In genomic region chr3:194141415-194142155, GRCh38 we compare ENCODE assay signal across 1 cellular context.
A peak's percentile ranks its signal among the peaks of the same experiment; 100 is the strongest.
TF ChIP-seq lines count a peak whose summit lies in the region.

No MANE protein-coding gene starts in this region.

TF ChIP-seq in HepG2, 621 proteins besides CTCF, POLR2A, EP300 and RAD21 (continued from another document and continues in another):
- TF ChIP-seq, protein P1, sequence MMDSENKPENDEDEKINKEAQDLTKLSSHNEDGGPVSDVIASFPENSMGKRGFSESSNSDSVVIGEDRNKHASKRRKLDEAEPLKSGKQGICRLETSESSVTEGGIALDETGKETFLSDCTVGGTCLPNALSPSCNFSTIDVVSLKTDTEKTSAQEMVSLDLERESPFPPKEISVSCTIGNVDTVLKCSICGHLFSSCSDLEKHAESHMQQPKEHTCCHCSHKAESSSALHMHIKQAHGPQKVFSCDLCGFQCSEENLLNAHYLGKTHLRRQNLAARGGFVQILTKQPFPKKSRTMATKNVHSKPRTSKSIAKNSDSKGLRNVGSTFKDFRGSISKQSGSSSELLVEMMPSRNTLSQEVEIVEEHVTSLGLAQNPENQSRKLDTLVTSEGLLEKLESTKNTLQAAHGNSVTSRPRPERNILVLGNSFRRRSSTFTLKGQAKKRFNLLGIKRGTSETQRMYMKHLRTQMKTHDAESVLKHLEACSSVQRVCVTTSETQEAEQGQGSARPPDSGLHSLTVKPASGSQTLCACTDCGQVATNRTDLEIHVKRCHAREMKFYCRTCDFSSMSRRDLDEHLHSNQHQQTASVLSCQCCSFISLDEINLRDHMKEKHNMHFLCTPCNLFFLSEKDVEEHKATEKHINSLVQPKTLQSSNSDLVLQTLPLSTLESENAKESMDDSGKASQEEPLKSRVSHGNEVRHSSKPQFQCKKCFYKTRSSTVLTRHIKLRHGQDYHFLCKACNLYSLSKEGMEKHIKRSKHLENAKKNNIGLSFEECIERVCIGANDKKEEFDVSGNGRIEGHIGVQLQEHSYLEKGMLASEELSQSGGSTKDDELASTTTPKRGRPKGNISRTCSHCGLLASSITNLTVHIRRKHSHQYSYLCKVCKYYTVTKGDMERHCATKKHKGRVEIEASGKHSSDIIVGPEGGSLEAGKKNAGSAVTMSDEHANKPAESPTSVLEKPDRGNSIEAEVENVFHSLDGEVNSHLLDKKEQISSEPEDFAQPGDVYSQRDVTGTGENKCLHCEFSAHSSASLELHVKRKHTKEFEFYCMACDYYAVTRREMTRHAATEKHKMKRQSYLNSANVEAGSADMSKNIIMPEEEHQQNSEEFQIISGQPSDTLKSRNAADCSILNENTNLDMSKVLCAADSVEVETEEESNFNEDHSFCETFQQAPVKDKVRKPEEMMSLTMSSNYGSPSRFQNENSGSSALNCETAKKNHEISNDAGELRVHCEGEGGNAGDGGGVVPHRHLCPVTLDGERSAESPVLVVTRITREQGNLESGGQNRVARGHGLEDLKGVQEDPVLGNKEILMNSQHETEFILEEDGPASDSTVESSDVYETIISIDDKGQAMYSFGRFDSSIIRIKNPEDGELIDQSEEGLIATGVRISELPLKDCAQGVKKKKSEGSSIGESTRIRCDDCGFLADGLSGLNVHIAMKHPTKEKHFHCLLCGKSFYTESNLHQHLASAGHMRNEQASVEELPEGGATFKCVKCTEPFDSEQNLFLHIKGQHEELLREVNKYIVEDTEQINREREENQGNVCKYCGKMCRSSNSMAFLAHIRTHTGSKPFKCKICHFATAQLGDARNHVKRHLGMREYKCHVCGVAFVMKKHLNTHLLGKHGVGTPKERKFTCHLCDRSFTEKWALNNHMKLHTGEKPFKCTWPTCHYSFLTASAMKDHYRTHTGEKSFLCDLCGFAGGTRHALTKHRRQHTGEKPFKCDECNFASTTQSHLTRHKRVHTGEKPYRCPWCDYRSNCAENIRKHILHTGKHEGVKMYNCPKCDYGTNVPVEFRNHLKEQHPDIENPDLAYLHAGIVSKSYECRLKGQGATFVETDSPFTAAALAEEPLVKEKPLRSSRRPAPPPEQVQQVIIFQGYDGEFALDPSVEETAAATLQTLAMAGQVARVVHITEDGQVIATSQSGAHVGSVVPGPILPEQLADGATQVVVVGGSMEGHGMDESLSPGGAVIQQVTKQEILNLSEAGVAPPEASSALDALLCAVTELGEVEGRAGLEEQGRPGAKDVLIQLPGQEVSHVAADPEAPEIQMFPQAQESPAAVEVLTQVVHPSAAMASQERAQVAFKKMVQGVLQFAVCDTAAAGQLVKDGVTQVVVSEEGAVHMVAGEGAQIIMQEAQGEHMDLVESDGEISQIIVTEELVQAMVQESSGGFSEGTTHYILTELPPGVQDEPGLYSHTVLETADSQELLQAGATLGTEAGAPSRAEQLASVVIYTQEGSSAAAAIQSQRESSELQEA (CRISPR knock-in tag; IDR thresholded peaks at IDR 0.05; ENCODE audit: not compliant biosample characterization): peak; percentile 64
- TF ChIP-seq TAF1 (CRISPR knock-in tag; IDR thresholded peaks at IDR 0.05) (peak; percentile 67), GTF3A (CRISPR knock-in tag; conservative IDR thresholded peaks at IDR 0.05) (no peak), IKZF5 (CRISPR knock-in tag; IDR thresholded peaks at IDR 0.05) (peak; percentile 79), EHMT2 (IDR thresholded peaks at IDR 0.05; ENCODE audit: borderline replicate concordance, low read depth, low read length) (no peak), IRX3 (CRISPR knock-in tag; IDR thresholded peaks at IDR 0.05; ENCODE audit: borderline replicate concordance, low read depth) (no peak), EEA1 (CRISPR knock-in tag; IDR thresholded peaks at IDR 0.05; ENCODE audit: borderline replicate concordance) (peak; percentile 78; the same call in 1 of the 2 replicates), CENPX (CRISPR knock-in tag; IDR thresholded peaks at IDR 0.05) (no peak), IRF2 (CRISPR knock-in tag; IDR thresholded peaks at IDR 0.05) (no peak), SKIL (CRISPR knock-in tag; IDR thresholded peaks at IDR 0.05; ENCODE audit: borderline replicate concordance) (no peak), AHR (CRISPR knock-in tag; IDR thresholded peaks at IDR 0.05) (no peak), ZNF30 (CRISPR knock-in tag; IDR thresholded peaks at IDR 0.05) (0 out of 2 replicates have a peak, but pooled peaks have one; percentile 38), KDM4B (CRISPR knock-in tag; IDR thresholded peaks at IDR 0.05) (no peak), PHF20 (CRISPR knock-in tag; IDR thresholded peaks at IDR 0.05) (no peak), KMT2B (CRISPR knock-in tag; IDR thresholded peaks at IDR 0.05) (no peak), FOSL2 (CRISPR knock-in tag; IDR thresholded peaks at IDR 0.05) (peak; percentile 92), ZNF362 (CRISPR knock-in tag; IDR thresholded peaks at IDR 0.05; ENCODE audit: borderline replicate concordance) (no peak), CCAR2 (optimal IDR thresholded peaks at IDR 0.05; ENCODE audit: low read depth, low read length) (no peak), FIP1L1 (IDR thresholded peaks at IDR 0.05; ENCODE audit: borderline replicate concordance, insufficient read depth, low read depth, low read length) (no peak), ZNF546 (CRISPR knock-in tag; conservative IDR thresholded peaks at IDR 0.05) (0 out of 2 replicates have a peak, but pooled peaks have one; percentile 63), HMG20B (CRISPR knock-in tag; conservative IDR thresholded peaks at IDR 0.05) (no peak), SIN3B (IDR thresholded peaks at IDR 0.05; ENCODE audit: low read length) (no peak), ZNF615 (CRISPR knock-in tag; IDR thresholded peaks at IDR 0.05; ENCODE audit: borderline replicate concordance) (0 out of 2 replicates have a peak, but pooled peaks have one; percentile 34), KLF6 (CRISPR knock-in tag; IDR thresholded peaks at IDR 0.05) (peak; percentile 18; the same call in 1 of the 2 replicates), NFATC3 (CRISPR knock-in tag; IDR thresholded peaks at IDR 0.05) (no peak), NR3C1 (CRISPR knock-in tag; IDR thresholded peaks at IDR 0.05) (no peak), HOXA9 (CRISPR knock-in tag; IDR thresholded peaks at IDR 0.05; ENCODE audit: borderline replicate concordance) (no peak), TIGD3 (CRISPR knock-in tag; IDR thresholded peaks at IDR 0.05; ENCODE audit: borderline replicate concordance) (no peak), ZNF687 (CRISPR knock-in tag; IDR thresholded peaks at IDR 0.05) (peak; percentile 90), ZNF777 (CRISPR knock-in tag; IDR thresholded peaks at IDR 0.05) (peak; percentile 54; the same call in 1 of the 2 replicates)
- TF ChIP-seq, protein P2, sequence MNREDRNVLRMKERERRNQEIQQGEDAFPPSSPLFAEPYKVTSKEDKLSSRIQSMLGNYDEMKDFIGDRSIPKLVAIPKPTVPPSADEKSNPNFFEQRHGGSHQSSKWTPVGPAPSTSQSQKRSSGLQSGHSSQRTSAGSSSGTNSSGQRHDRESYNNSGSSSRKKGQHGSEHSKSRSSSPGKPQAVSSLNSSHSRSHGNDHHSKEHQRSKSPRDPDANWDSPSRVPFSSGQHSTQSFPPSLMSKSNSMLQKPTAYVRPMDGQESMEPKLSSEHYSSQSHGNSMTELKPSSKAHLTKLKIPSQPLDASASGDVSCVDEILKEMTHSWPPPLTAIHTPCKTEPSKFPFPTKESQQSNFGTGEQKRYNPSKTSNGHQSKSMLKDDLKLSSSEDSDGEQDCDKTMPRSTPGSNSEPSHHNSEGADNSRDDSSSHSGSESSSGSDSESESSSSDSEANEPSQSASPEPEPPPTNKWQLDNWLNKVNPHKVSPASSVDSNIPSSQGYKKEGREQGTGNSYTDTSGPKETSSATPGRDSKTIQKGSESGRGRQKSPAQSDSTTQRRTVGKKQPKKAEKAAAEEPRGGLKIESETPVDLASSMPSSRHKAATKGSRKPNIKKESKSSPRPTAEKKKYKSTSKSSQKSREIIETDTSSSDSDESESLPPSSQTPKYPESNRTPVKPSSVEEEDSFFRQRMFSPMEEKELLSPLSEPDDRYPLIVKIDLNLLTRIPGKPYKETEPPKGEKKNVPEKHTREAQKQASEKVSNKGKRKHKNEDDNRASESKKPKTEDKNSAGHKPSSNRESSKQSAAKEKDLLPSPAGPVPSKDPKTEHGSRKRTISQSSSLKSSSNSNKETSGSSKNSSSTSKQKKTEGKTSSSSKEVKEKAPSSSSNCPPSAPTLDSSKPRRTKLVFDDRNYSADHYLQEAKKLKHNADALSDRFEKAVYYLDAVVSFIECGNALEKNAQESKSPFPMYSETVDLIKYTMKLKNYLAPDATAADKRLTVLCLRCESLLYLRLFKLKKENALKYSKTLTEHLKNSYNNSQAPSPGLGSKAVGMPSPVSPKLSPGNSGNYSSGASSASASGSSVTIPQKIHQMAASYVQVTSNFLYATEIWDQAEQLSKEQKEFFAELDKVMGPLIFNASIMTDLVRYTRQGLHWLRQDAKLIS (CRISPR knock-in tag; IDR thresholded peaks at IDR 0.05): no peak
